Comparison of ENCODE assay signal across 12 cellular contexts in the genomic region with DNA sequence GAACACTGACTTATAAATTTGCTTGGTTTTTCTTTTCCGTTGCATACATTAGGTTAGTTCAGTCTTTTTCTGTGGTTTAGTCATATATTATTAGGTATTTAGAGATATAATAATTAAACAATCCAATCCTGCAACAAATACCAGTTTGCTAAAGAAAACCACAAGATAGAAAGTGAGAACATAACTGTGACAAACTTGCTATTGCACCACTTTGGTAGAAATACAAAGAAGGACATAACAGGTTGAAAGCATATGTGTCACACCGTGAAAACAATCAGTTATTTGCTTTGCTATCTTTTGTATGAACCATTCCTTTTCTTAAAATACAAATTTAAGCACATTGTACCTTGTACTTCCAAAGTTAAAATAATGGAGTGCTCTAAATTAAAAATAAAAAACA. TPM values are rescaled to one million over a fixed set of nuclear protein-coding genes. Genes with fewer than 3 reads are reported as not detected.
A peak's percentile ranks its signal among the peaks of the same experiment; 100 is the strongest.
DNase-seq lines count a peak whose midpoint lies in the region; ATAC-seq, FAIRE-seq and TF ChIP-seq lines count a peak whose summit lies in the region.
"Had no signal": no experiment of that assay in that cellular context is flagged by ENCODE, and none has a peak within 500 bp of the region (broad histone marks: within the 10 kb centered on the region; RNA-seq: fewer than 3 reads in every experiment).

No MANE protein-coding gene starts in this region.

- DNase-seq in NOMO-1 treated with DMSO at 0.1 percent for 48 hours (lab: John Stamatoyannopoulos, UW; ENCODE audit: unreplicated experiment) (peak; percentile 52), NOMO-1 treated with dmso at 0.1 percent for 144 hours (lab: John Stamatoyannopoulos, UW; ENCODE audit: unreplicated experiment) (no peak), urothelium cell line (ENCODE audit: low spot score) (no peak), BE2C (no peak), gastrocnemius medialis (no peak), NCI-H226 (no peak)
- DNase-seq: activated CD4-positive, alpha-beta T cell treated with anti-CD3 and anti-CD28 coated beads, Interleukin-2, amount 50 U/mL, for 4 hours; activated naive CD4-positive, alpha-beta T cell; T-helper 1 cell had no signal

- intact Hi-C loops in gastrocnemius medialis (cut with DNase I; ENCODE audit: low total_unique reads) = no loop called here

- H3K9ac ChIP-seq in OCI-LY3 (ENCODE audit: low read length) = no peak overlapping the region; the same call in 1 of the 2 replicates

- H3K4me1 ChIP-seq in OCI-LY3 (ENCODE audit: low read length) = peaks cover 3% of the 10 kb centered on the region; the same call in 1 of the 2 replicates
- no peaks in the 10 kb centered on the region for H3K4me1 ChIP-seq in BE2C
- no peaks in the 10 kb centered on the region for H3K4me1 ChIP-seq in gastrocnemius medialis

- ATAC-seq in HG02943 (IDR thresholded peaks at IDR 0.05; ENCODE audit: low read depth, unreplicated experiment) = peak; percentile 84
- no peak for ATAC-seq in gastrocnemius medialis

- H3K9me3 ChIP-seq in OCI-LY3 (ENCODE audit: insufficient read depth, low read length) (no peaks in the 10 kb centered on the region), BE2C (no peaks in the 10 kb centered on the region), gastrocnemius medialis (no peaks in the 10 kb centered on the region)

- TF ChIP-seq CTCF in OCI-LY3 (IDR thresholded peaks at IDR 0.05; ENCODE audit: low read depth, low read length) (no peak), BE2C (IDR thresholded peaks at IDR 0.05; ENCODE audit: low read depth, low read length) (no peak), gastrocnemius medialis (IDR thresholded peaks at IDR 0.05 in 4 of 5, conservative IDR thresholded peaks at IDR 0.05 in 1 of 5) (no peak)

- peak overlapping the region; percentile 62 for H3K4me2 ChIP-seq in OCI-LY3 (ENCODE audit: low read length)

- FAIRE-seq in urothelium cell line (lab: Jason Lieb, UNC) = peak; percentile 46

- H4K20me1 ChIP-seq in OCI-LY3 (ENCODE audit: insufficient read depth, low read length) = no peaks in the 10 kb centered on the region

- peak overlapping the region; percentile 63 for H2AFZ ChIP-seq in OCI-LY3 (ENCODE audit: low read depth, low read length)

- in situ Hi-C loops in gastrocnemius medialis (cut with MboI; ENCODE audit: low sequenced_read_pairs in 4 of 4) = no loop called here

- H3K27me3 ChIP-seq in OCI-LY3 (ENCODE audit: low read depth, low read length) (0 out of 2 replicates have a peak, but pooled peaks cover 4% of the 10 kb centered on the region), BE2C (no peaks in the 10 kb centered on the region), gastrocnemius medialis (no peaks in the 10 kb centered on the region)

- no peaks in the 10 kb centered on the region for H3K36me3 ChIP-seq in OCI-LY3 (replicated peaks; ENCODE audit: low read depth, low read length)
- H3K36me3 ChIP-seq in BE2C = no peaks in the 10 kb centered on the region
- no peaks in the 10 kb centered on the region for H3K36me3 ChIP-seq in gastrocnemius medialis

- TF ChIP-seq POLR2A in gastrocnemius medialis (IDR thresholded peaks at IDR 0.05) = no peak

- no peaks in the 10 kb centered on the region for H3K79me2 ChIP-seq in OCI-LY3 (ENCODE audit: low read length)

- no peak overlapping the region for H3K27ac ChIP-seq in OCI-LY3 (ENCODE audit: low read length)
- H3K27ac ChIP-seq in gastrocnemius medialis = no peak overlapping the region
- H3K27ac ChIP-seq: 22Rv1 had no signal

- H3K4me3 ChIP-seq in OCI-LY3 (ENCODE audit: low read length) = peak overlapping the region; percentile 32
- no peak overlapping the region for H3K4me3 ChIP-seq in BE2C (ENCODE audit: low read depth, low read length)
- no peak overlapping the region for H3K4me3 ChIP-seq in gastrocnemius medialis

RNA-seq across cellular contexts. Expression of gene KCNQ5, which starts 42.0 kb away (rescaled TPM):
- polyA plus RNA-seq in BE2C (2012; ENCODE audit: insufficient read depth, insufficient read length, low read depth) = 6.1 TPM
- total RNA-seq in gastrocnemius medialis = 10 to 100 TPM in 3 of 4 donors, 1 to 10 TPM in 1; 5.3 to 19.3 (median 15.1) TPM
